ENCODE assay signal across 16 cellular contexts in genomic region chr1:15866696-15867687, GRCh38. TPM values are rescaled to one million over a fixed set of nuclear protein-coding genes. Genes with fewer than 3 reads are reported as not detected.
DNase-seq lines count a peak whose midpoint lies in the region; ATAC-seq and TF ChIP-seq lines count a peak whose summit lies in the region.
"Had no signal": no experiment of that assay in that cellular context is flagged by ENCODE, and none has a peak within 500 bp of the region (broad histone marks: within the 10 kb centered on the region; RNA-seq: fewer than 3 reads in every experiment).

No MANE protein-coding gene starts in this region.

- no peak for ATAC-seq in stimulated activated naive CD8-positive, alpha-beta T cell treated with anti-CD3 and anti-CD28 coated beads, Interleukin-15, amount 100 ng/mL, for 72 hours
- ATAC-seq: activated CD4-positive, alpha-beta T cell treated with anti-CD3 and anti-CD28 coated beads for 36 hours; left ventricle myocardium superior had no signal

- H3K4me3 ChIP-seq in fibroblast of lung (replicated peaks in 1 of 4; ENCODE audit: control extremely low read depth in 1 of 4, insufficient read depth in 1 of 4, low read depth in 3 of 4, low read length in 4 of 4) (no peak overlapping the region), ovary (no peak overlapping the region)
- H3K4me3 ChIP-seq: stomach had no signal

- peaks cover 6% of the 10 kb centered on the region for H3K36me3 Mint-ChIP-seq in stimulated activated naive CD8-positive, alpha-beta T cell treated with anti-CD3 and anti-CD28 coated beads, Interleukin-15, Interleukin-2, amounts not matched to agents 100 ng/mL and 50 ng/mL, for 24 hours (ENCODE audit: low read depth)

- H3K4me1 ChIP-seq in fibroblast of lung (ENCODE audit: control insufficient read depth, extremely low read depth, insufficient read depth, low read length) (no peaks in the 10 kb centered on the region), ovary (ENCODE audit: insufficient read depth) (peaks cover 9% of the 10 kb centered on the region)

- no peak overlapping the region for H3K27ac ChIP-seq in fibroblast of lung (ENCODE audit: insufficient read depth, low read length)
- no peak overlapping the region for H3K27ac ChIP-seq in ovary
- H3K27ac ChIP-seq: stomach had no signal

- intact Hi-C loops in ovary (cut with DNase I) = no loop called here

- no peak for TF ChIP-seq EP300 in ovary (IDR thresholded peaks at IDR 0.05)

- no peaks in the 10 kb centered on the region for H3K9me3 Mint-ChIP-seq in stimulated activated naive CD8-positive, alpha-beta T cell treated with anti-CD3 and anti-CD28 coated beads, Interleukin-15, Interleukin-2, amounts not matched to agents 100 ng/mL and 50 ng/mL, for 24 hours
- no peaks in the 10 kb centered on the region for H3K9me3 Mint-ChIP-seq in stimulated activated naive CD8-positive, alpha-beta T cell treated with anti-CD3 and anti-CD28 coated beads, Interleukin-15, amount 100 ng/mL, for 72 hours

- H3K4me2 ChIP-seq in fibroblast of lung (ENCODE audit: extremely low read depth, insufficient read depth, low read length) = no peak overlapping the region

- H3K9ac ChIP-seq in fibroblast of lung (ENCODE audit: insufficient read depth, low read length) = no peak overlapping the region

- H4K20me1 ChIP-seq in fibroblast of lung (ENCODE audit: control insufficient read depth, extremely low read depth, insufficient read depth, low read length) = no peaks in the 10 kb centered on the region

- no peak for TF ChIP-seq POLR2A in ovary (IDR thresholded peaks at IDR 0.05)

- DNase-seq in stimulated activated naive CD8-positive, alpha-beta T cell treated with anti-CD3 and anti-CD28 coated beads, Interleukin-15, amount 100 ng/mL, for 72 hours = no peak
- DNase-seq in RPMI7951 (ENCODE audit: low read depth) (peak; percentile 47), fibroblast of lung (ENCODE audit: low read depth in 2 of 2) (peak; percentile 31 to 48), ovary (no peak), GM19240 (ENCODE audit: insufficient read length, low spot score) (no peak), HuH-7.5 (ENCODE audit: low spot score) (no peak), NCI-H1105 (lab: John Stamatoyannopoulos, UW) (no peak)
- DNase-seq: activated CD4-positive, alpha-beta T cell treated with anti-CD3 and anti-CD28 coated beads for 36 hours; activated CD8-positive, alpha-beta memory T cell treated with anti-CD3 and anti-CD28 coated beads, Interleukin-2, amount 50 U/mL, for 4 hours; activated naive CD4-positive, alpha-beta T cell; Karpas-422; left ventricle myocardium superior; NCI-H1930; NCI-H69; stomach had no signal

- no peaks in the 10 kb centered on the region for H3K36me3 ChIP-seq in fibroblast of lung (ENCODE audit: control insufficient read depth, insufficient read depth, low read length)
- no peaks in the 10 kb centered on the region for H3K36me3 ChIP-seq in ovary
- H3K36me3 ChIP-seq: stomach had no signal

- H3K27me3 Mint-ChIP-seq in stimulated activated naive CD8-positive, alpha-beta T cell treated with anti-CD3 and anti-CD28 coated beads, Interleukin-15, Interleukin-2, amounts not matched to agents 100 ng/mL and 50 ng/mL, for 24 hours = no peaks in the 10 kb centered on the region
- H3K27me3 Mint-ChIP-seq in stimulated activated naive CD8-positive, alpha-beta T cell treated with anti-CD3 and anti-CD28 coated beads, Interleukin-15, amount 100 ng/mL, for 72 hours = no peaks in the 10 kb centered on the region
- H3K27me3 Mint-ChIP-seq: activated CD4-positive, alpha-beta T cell treated with anti-CD3 and anti-CD28 coated beads for 36 hours had no signal

- no peak for TF ChIP-seq CTCF in fibroblast of lung (conservative IDR thresholded peaks at IDR 0.05 in 1 of 2, IDR thresholded peaks at IDR 0.05 in 1 of 2; ENCODE audit: low read depth in 1 of 2, low read length in 2 of 2)
- no peak for TF ChIP-seq CTCF in ovary (IDR thresholded peaks at IDR 0.05)

- H3K4me3 Mint-ChIP-seq in stimulated activated naive CD8-positive, alpha-beta T cell treated with anti-CD3 and anti-CD28 coated beads, Interleukin-15, Interleukin-2, amounts not matched to agents 100 ng/mL and 50 ng/mL, for 24 hours = no peak overlapping the region
- no peak overlapping the region for H3K4me3 Mint-ChIP-seq in stimulated activated naive CD8-positive, alpha-beta T cell treated with anti-CD3 and anti-CD28 coated beads, Interleukin-15, amount 100 ng/mL, for 72 hours
- H3K4me3 Mint-ChIP-seq: activated CD4-positive, alpha-beta T cell treated with anti-CD3 and anti-CD28 coated beads for 36 hours had no signal

- WGBS in ovary, 3 donors = 90 to 92% (median 90%) methylated on average over 6 of the region's 6 CpGs

- peak overlapping the region; percentile 8 for H3K27ac Mint-ChIP-seq in stimulated activated naive CD8-positive, alpha-beta T cell treated with anti-CD3 and anti-CD28 coated beads, Interleukin-15, Interleukin-2, amounts not matched to agents 100 ng/mL and 50 ng/mL, for 24 hours
- H3K27ac Mint-ChIP-seq in stimulated activated naive CD8-positive, alpha-beta T cell treated with anti-CD3 and anti-CD28 coated beads, Interleukin-15, amount 100 ng/mL, for 72 hours = no peak overlapping the region
- H3K27ac Mint-ChIP-seq: activated CD4-positive, alpha-beta T cell treated with anti-CD3 and anti-CD28 coated beads for 36 hours had no signal

- H3K79me2 ChIP-seq in fibroblast of lung (ENCODE audit: control insufficient read depth, insufficient read depth, low read length) = peaks cover 74% of the 10 kb centered on the region

- peaks cover 46% of the 10 kb centered on the region for H3K4me1 Mint-ChIP-seq in stimulated activated naive CD8-positive, alpha-beta T cell treated with anti-CD3 and anti-CD28 coated beads, Interleukin-15, Interleukin-2, amounts not matched to agents 100 ng/mL and 50 ng/mL, for 24 hours (ENCODE audit: low read depth)
- H3K4me1 Mint-ChIP-seq in stimulated activated naive CD8-positive, alpha-beta T cell treated with anti-CD3 and anti-CD28 coated beads, Interleukin-15, amount 100 ng/mL, for 72 hours = peaks cover 49% of the 10 kb centered on the region

- no peaks in the 10 kb centered on the region for H3K27me3 ChIP-seq in fibroblast of lung (ENCODE audit: control insufficient read depth, insufficient read depth, low read length)
- no peaks in the 10 kb centered on the region for H3K27me3 ChIP-seq in ovary
- H3K27me3 ChIP-seq: stomach had no signal

- H2AFZ ChIP-seq in fibroblast of lung (ENCODE audit: low read length) = no peak overlapping the region

- H3K9me3 ChIP-seq in fibroblast of lung (ENCODE audit: control insufficient read depth, insufficient read depth, low read depth, low read length) (no peaks in the 10 kb centered on the region), ovary (no peaks in the 10 kb centered on the region)
- H3K9me3 ChIP-seq: stomach had no signal

RNA-seq across cellular contexts. Expression of gene SPEN, which starts 19.5 kb away (rescaled TPM):
- total RNA-seq in RPMI7951 (2014; rRNA removed; shearing (Covaris generic)) = 9.3 and 14.1 TPM in 2 replicates
- total RNA-seq in fibroblast of lung (11.0 and 11.9 TPM in 2 replicates), ovary (10 to 100 TPM; 38.0 to 93.2 (median 65.6) TPM)
- polyA plus RNA-seq in fibroblast of lung (3.8 and 5.1 TPM in 2 replicates), ovary (10 to 100 TPM; 30.5 to 41.7 TPM)
- 13.7 and 17.6 TPM in 2 replicates for polyA plus RNA-seq in fibroblast of lung (2012)
- polyA minus RNA-seq in fibroblast of lung (ENCODE audit: low replicate concordance) = 31.8 and 47.9 TPM in 2 replicates

RNA-seq across cellular contexts. Expression of gene UQCRHL, which starts 59.5 kb away (rescaled TPM):
- 3.2 and 4.0 TPM in 2 replicates for total RNA-seq in RPMI7951 (2014; rRNA removed; shearing (Covaris generic))
- 4.4 and 7.8 TPM in 2 replicates for total RNA-seq in fibroblast of lung
- 1.3 and 2.7 TPM in 2 replicates for polyA plus RNA-seq in fibroblast of lung
- polyA plus RNA-seq in fibroblast of lung (2012) = 3.2 and 3.8 TPM in 2 replicates
- 0.63 TPM in 1 of 2 replicates, not detected in the other for polyA minus RNA-seq in fibroblast of lung (ENCODE audit: low replicate concordance)
- total RNA-seq in ovary = 1 to 10 TPM in 6 of 7 donors, under 1 TPM in 1; 0.65 to 3.3 (median 1.2) TPM
- 1 to 10 TPM; 1.4 to 5.6 TPM for polyA plus RNA-seq in ovary

Comparison
In these comparisons a context has a peak if more than half of its experiments do, and no peak if none do; other contexts are left out.
1. DNase-seq: peak in RPMI7951 (single experiment) and fibroblast of lung (2 of 2); none in stimulated activated naive CD8-positive, alpha-beta T cell treated with anti-CD3 and anti-CD28 coated beads, Interleukin-15, amount 100 ng/mL, for 72 hours (0 of 2), ovary (0 of 5), GM19240 (single experiment), HuH-7.5 (single experiment) and NCI-H1105 (single experiment).